Comparison of ENCODE assay signal across 8 cellular contexts in genomic region chr7:135211179-135211945, GRCh38. TPM values are rescaled to one million over a fixed set of nuclear protein-coding genes. Genes with fewer than 3 reads are reported as not detected.
A peak's percentile ranks its signal among the peaks of the same experiment; 100 is the strongest.
DNase-seq lines count a peak whose midpoint lies in the region; ATAC-seq and TF ChIP-seq lines count a peak whose summit lies in the region.

TSS of gene WDR91 (minus strand) at chr7:135211526. CDS start at chr7:135211502, 24 bp downstream.

- H3K4me3 Mint-ChIP-seq in activated CD4-positive, alpha-beta T cell treated with anti-CD3 and anti-CD28 coated beads, Interleukin-2, amount 10 ng/mL, durations not matched to agents 24 days and 14 days: peak within 1 kb of the TSS; percentile 95

- H3K9me3 ChIP-seq in colonic mucosa: no peaks in the 10 kb centered on the region

- H3K9ac ChIP-seq in colonic mucosa (ENCODE audit: low read depth in 2 of 2, low read length in 2 of 2): peak within 1 kb of the TSS; percentile 88 to 95

- DNase-seq in NCI-H526 treated with DMSO at 0.1 percent for 48 hours (lab: John Stamatoyannopoulos, UW): peak; percentile 76
- DNase-seq in activated CD4-positive, alpha-beta T cell treated with anti-CD3 and anti-CD28 coated beads, Interleukin-2, amount 10 ng/mL, durations not matched to agents 24 days and 14 days: peak; percentile 96
- peak; percentile 97 for DNase-seq in colonic mucosa
- DNase-seq in left lobe of liver (ENCODE audit: low spot score): peak; percentile 98
- DNase-seq in stimulated activated CD4-positive, alpha-beta T cell treated with anti-CD3 and anti-CD28 coated beads, Interleukin-2, amount 100 ng/mL, for 4 hours (ENCODE audit: low read depth): peak; percentile 95

- peak; percentile 77 for ATAC-seq in GM19372 (IDR thresholded peaks at IDR 0.05; ENCODE audit: low read depth, unreplicated experiment)
- peak; percentile 83 for ATAC-seq in HG03521 (IDR thresholded peaks at IDR 0.05; ENCODE audit: unreplicated experiment)
- peak; percentile 93 for ATAC-seq in left lobe of liver

- no peaks in the 10 kb centered on the region for H3K36me3 ChIP-seq in colonic mucosa

- peak within 1 kb of the TSS; percentile 87 for H3K4me3 ChIP-seq in colonic mucosa

- no peaks in the 10 kb centered on the region for H3K9me3 Mint-ChIP-seq in activated CD4-positive, alpha-beta T cell treated with anti-CD3 and anti-CD28 coated beads, Interleukin-2, amount 10 ng/mL, durations not matched to agents 24 days and 14 days

- H3K36me3 Mint-ChIP-seq in activated CD4-positive, alpha-beta T cell treated with anti-CD3 and anti-CD28 coated beads, Interleukin-2, amount 10 ng/mL, durations not matched to agents 24 days and 14 days (ENCODE audit: low read depth): peaks cover 10% of the 10 kb centered on the region

- intact Hi-C loops in activated CD4-positive, alpha-beta T cell treated with anti-CD3 and anti-CD28 coated beads, Interleukin-2, amount 10 ng/mL, durations not matched to agents 24 days and 14 days (cut with micrococcal nuclease): loop anchor here (1.0 to 5.0 kb wide), 7 partner anchors 41 to 766 kb away; partner anchors contain the start of genes AGBL3, BPGM, CNOT4 and CYREN
- intact Hi-C loops in colonic mucosa (cut with DNase I): no loop called here

- TF ChIP-seq CTCF in C4-2B (conservative IDR thresholded peaks at IDR 0.05) (peak; percentile 24; the same call in 1 of the 2 replicates), colonic mucosa (IDR thresholded peaks at IDR 0.05) (no peak)

- no peaks in the 10 kb centered on the region for H3K27me3 ChIP-seq in colonic mucosa

- H3K27me3 Mint-ChIP-seq in activated CD4-positive, alpha-beta T cell treated with anti-CD3 and anti-CD28 coated beads, Interleukin-2, amount 10 ng/mL, durations not matched to agents 24 days and 14 days: no peaks in the 10 kb centered on the region

- H3K27ac ChIP-seq in C4-2B (peak within 1 kb of the TSS; percentile 72), colonic mucosa (peak within 1 kb of the TSS; percentile 66)

- H3K4me1 ChIP-seq in colonic mucosa: no peaks in the 10 kb centered on the region

- H3K27ac Mint-ChIP-seq in activated CD4-positive, alpha-beta T cell treated with anti-CD3 and anti-CD28 coated beads, Interleukin-2, amount 10 ng/mL, durations not matched to agents 24 days and 14 days: peak within 1 kb of the TSS; percentile 98

- peaks cover 29% of the 10 kb centered on the region for H3K4me1 Mint-ChIP-seq in activated CD4-positive, alpha-beta T cell treated with anti-CD3 and anti-CD28 coated beads, Interleukin-2, amount 10 ng/mL, durations not matched to agents 24 days and 14 days

RNA-seq across cellular contexts. Expression of gene WDR91, which starts in this region (rescaled TPM):
- total RNA-seq in activated CD4-positive, alpha-beta T cell treated with anti-CD3 and anti-CD28 coated beads, Interleukin-2, amount 10 ng/mL, durations not matched to agents 24 days and 14 days: 25.8 and 26.6 TPM in 2 replicates
- 1 to 10 TPM; 4.8 to 6.5 TPM for total RNA-seq in colonic mucosa
- 9.3 TPM for total RNA-seq in left lobe of liver

Comparison
In these comparisons a context has a peak if more than half of its experiments do, and no peak if none do; other contexts are left out.
1. Peak in every context shown above with its lines: DNase-seq, ATAC-seq, H3K4me3 ChIP-seq and H3K27ac ChIP-seq.